10 cellular contexts compared by ENCODE assay signal in the genomic region with DNA sequence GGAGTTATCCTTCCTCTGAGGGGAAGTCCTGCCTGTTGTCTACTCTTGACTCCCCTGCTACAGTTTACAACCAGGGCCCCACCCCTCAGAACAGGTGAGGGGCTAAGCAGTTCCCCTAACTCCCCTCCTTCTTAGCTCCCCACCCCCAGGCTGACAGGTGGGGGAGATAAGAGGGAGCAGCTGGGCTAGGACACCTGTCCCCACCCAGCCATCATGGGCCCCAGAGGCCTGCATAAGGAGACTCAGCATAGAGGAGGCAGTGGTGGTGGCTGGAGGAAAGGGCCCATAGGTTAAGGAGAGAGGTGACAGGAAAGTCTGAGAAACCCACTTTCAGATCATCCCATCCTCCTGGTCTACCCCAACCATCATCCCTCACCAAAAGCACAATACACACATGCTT. TPM values are rescaled to one million over a fixed set of nuclear protein-coding genes. Genes with fewer than 3 reads are reported as not detected.
DNase-seq lines count a peak whose midpoint lies in the region; ATAC-seq and TF ChIP-seq lines count a peak whose summit lies in the region.
"Had no signal": no experiment of that assay in that cellular context is flagged by ENCODE, and none has a peak within 500 bp of the region (broad histone marks: within the 10 kb centered on the region; RNA-seq: fewer than 3 reads in every experiment).

No MANE protein-coding gene starts in this region.

- no peaks in the 10 kb centered on the region for H3K27me3 Mint-ChIP-seq in MCF 10A (ENCODE audit: insufficient read depth, unreplicated experiment)

- H3K4me3 Mint-ChIP-seq in stimulated activated effector memory CD8-positive, alpha-beta T cell treated with anti-CD3 and anti-CD28 coated beads, Interleukin-12 subunit alpha, Interleukin-12 subunit beta, amount 100 ng/mL, for 72 hours = peak overlapping the region; percentile 85
- no peak overlapping the region for H3K4me3 Mint-ChIP-seq in MCF 10A (ENCODE audit: unreplicated experiment)
- H3K4me3 Mint-ChIP-seq: nephron progenitor cell had no signal

- intact Hi-C loops in OCI-LY7 (cut with micrococcal nuclease; ENCODE audit: unreplicated experiment) (loop anchor here (5.0 to 10.0 kb wide), 3 partner anchors 156 to 1629 kb away; partner anchors contain the start of genes CCT3, SEMA4A and TSACC), MCF 10A (cut with micrococcal nuclease) (no loop called here)

- H3K79me2 ChIP-seq in OCI-LY7 (ENCODE audit: insufficient read depth, low read depth, low read length) = peaks cover 97% of the 10 kb centered on the region

- peak overlapping the region; percentile 32; the same call in 1 of the 2 replicates for H3K4me3 ChIP-seq in GM12864 (ENCODE audit: low read depth, low read length)
- peak overlapping the region; percentile 98 for H3K4me3 ChIP-seq in OCI-LY7 (ENCODE audit: low read depth, low read length, poor library complexity, severe bottlenecking)

- peak overlapping the region; percentile 91 for H3K4me2 ChIP-seq in OCI-LY7 (ENCODE audit: low read length)

- no peaks in the 10 kb centered on the region for H3K9me3 Mint-ChIP-seq in stimulated activated effector memory CD8-positive, alpha-beta T cell treated with anti-CD3 and anti-CD28 coated beads, Interleukin-12 subunit alpha, Interleukin-12 subunit beta, amount 100 ng/mL, for 72 hours
- no peaks in the 10 kb centered on the region for H3K9me3 Mint-ChIP-seq in MCF 10A (ENCODE audit: unreplicated experiment)
- H3K9me3 Mint-ChIP-seq: nephron progenitor cell had no signal

- CTCF ChIA-PET in OCI-LY7 (lab: Charles Lee; ENCODE audit: unreplicated experiment) = no interaction called here
- CTCF ChIA-PET in MCF 10A (lab: Yijun Ruan, JAX) = interaction anchor here (0.7 to 8.3 kb wide), 3 partner anchors 11 to 654 kb away, joined by 3 to 83 read pairs (median 3); no protein-coding TSS in a partner anchor

- H3K9me3 ChIP-seq in OCI-LY7 (ENCODE audit: low read length) = no peaks in the 10 kb centered on the region

- BruUV-seq in OCI-LY7 (replicated peaks; lab: Mats Ljungman, UMichigan) = no TSS peak
- no TSS peak for BruUV-seq in MCF 10A (replicated peaks; lab: Mats Ljungman, UMichigan)

- no peak overlapping the region for H2AFZ ChIP-seq in OCI-LY7 (ENCODE audit: low read length)

- no peak for ATAC-seq in stimulated activated effector memory CD8-positive, alpha-beta T cell treated with anti-CD3 and anti-CD28 coated beads, Interleukin-12 subunit alpha, Interleukin-12 subunit beta, amount 100 ng/mL, for 72 hours
- ATAC-seq in HG02623 (IDR thresholded peaks at IDR 0.05; ENCODE audit: unreplicated experiment) = no peak
- ATAC-seq in GM18517 (IDR thresholded peaks at IDR 0.05; ENCODE audit: unreplicated experiment) = no peak

- H4K20me1 ChIP-seq in OCI-LY7 (ENCODE audit: insufficient read depth, low read length) = no peaks in the 10 kb centered on the region

- POLR2A ChIA-PET in OCI-LY7 (lab: Charles Lee) = interaction anchor here (0.6 to 7.1 kb wide), 4 partner anchors 7 to 108 kb away, joined by 3 to 179 read pairs (median 4); partner anchors contain the start of genes GPATCH4 and MEF2D
- POLR2A ChIA-PET in MCF 10A (lab: Yijun Ruan, JAX) = no interaction called here

- H3K9me2 ChIP-seq in OCI-LY7 (ENCODE audit: insufficient read depth, low read length) = no peaks in the 10 kb centered on the region

- peaks cover 60% of the 10 kb centered on the region for H3K36me3 ChIP-seq in OCI-LY7 (ENCODE audit: insufficient read depth, low read length)

- peaks cover 65% of the 10 kb centered on the region for H3K36me3 Mint-ChIP-seq in stimulated activated effector memory CD8-positive, alpha-beta T cell treated with anti-CD3 and anti-CD28 coated beads, Interleukin-12 subunit alpha, Interleukin-12 subunit beta, amount 100 ng/mL, for 72 hours
- peaks cover 36% of the 10 kb centered on the region for H3K36me3 Mint-ChIP-seq in MCF 10A (ENCODE audit: insufficient read depth, unreplicated experiment)

- H3K27ac ChIP-seq in OCI-LY7 (ENCODE audit: low read depth, low read length, poor library complexity, severe bottlenecking) = peak overlapping the region; percentile 98

- no peak for DNase-seq in GM12864 (ENCODE audit: low read depth)
- peak; percentile 80 for DNase-seq in OCI-LY7 (ENCODE audit: low spot score)
- DNase-seq in germinal center (ENCODE audit: low spot score) = peak; percentile 26
- no peak for DNase-seq in stimulated activated effector memory CD8-positive, alpha-beta T cell treated with anti-CD3 and anti-CD28 coated beads, Interleukin-12 subunit alpha, Interleukin-12 subunit beta, amount 100 ng/mL, for 72 hours (ENCODE audit: low spot score in 2 of 2)
- no peak for DNase-seq in MCF 10A (ENCODE audit: unreplicated experiment)
- no peak for DNase-seq in NK-92 treated with Interleukin-12 subunit alpha and Interleukin-12 subunit beta, amount 100 ng/mL, for 24 hours (lab: John Stamatoyannopoulos, UW)
- DNase-seq: central memory CD4-positive, alpha-beta T cell; nephron progenitor cell had no signal

- H3K27ac Mint-ChIP-seq in stimulated activated effector memory CD8-positive, alpha-beta T cell treated with anti-CD3 and anti-CD28 coated beads, Interleukin-12 subunit alpha, Interleukin-12 subunit beta, amount 100 ng/mL, for 72 hours = peak overlapping the region; percentile 99
- H3K27ac Mint-ChIP-seq in MCF 10A (ENCODE audit: low read depth, unreplicated experiment) = no peak overlapping the region
- H3K27ac Mint-ChIP-seq: nephron progenitor cell had no signal

- no peak for TF ChIP-seq CTCF in GM12864 (IDR thresholded peaks at IDR 0.05; ENCODE audit: low read depth, low read length, missing control alignments)
- no peak for TF ChIP-seq CTCF in OCI-LY7 (conservative IDR thresholded peaks at IDR 0.05; ENCODE audit: low read length)
- TF ChIP-seq CTCF in MCF 10A (IDR thresholded peaks at IDR 0.05; ENCODE audit: unreplicated experiment) = no peak

- peaks cover 94% of the 10 kb centered on the region for H3K4me1 ChIP-seq in OCI-LY7 (ENCODE audit: insufficient read depth, low read length, poor library complexity, severe bottlenecking)

- peaks cover 99% of the 10 kb centered on the region for H3K4me1 Mint-ChIP-seq in stimulated activated effector memory CD8-positive, alpha-beta T cell treated with anti-CD3 and anti-CD28 coated beads, Interleukin-12 subunit alpha, Interleukin-12 subunit beta, amount 100 ng/mL, for 72 hours
- H3K4me1 Mint-ChIP-seq in MCF 10A (ENCODE audit: insufficient read depth, unreplicated experiment) = peaks cover 91% of the 10 kb centered on the region

RNA-seq across cellular contexts. Expression of gene MEF2D, which starts 6.8 kb away (rescaled TPM):
- 23.4 and 42.7 TPM in 2 replicates for total RNA-seq in OCI-LY7 (2014; rRNA removed; shearing (Covaris generic))
- total RNA-seq in OCI-LY7 (2022) (92.3 and 101 TPM in 2 replicates), MCF 10A (2022) (113 and 131 TPM in 2 replicates)

Comparison
In these comparisons a context has a peak if more than half of its experiments do, and no peak if none do; other contexts are left out.
1. DNase-seq: peak in OCI-LY7 (single experiment) and germinal center (single experiment); none in GM12864 (single experiment), stimulated activated effector memory CD8-positive, alpha-beta T cell treated with anti-CD3 and anti-CD28 coated beads, Interleukin-12 subunit alpha, Interleukin-12 subunit beta, amount 100 ng/mL, for 72 hours (0 of 2), MCF 10A (single experiment) and NK-92 treated with Interleukin-12 subunit alpha and Interleukin-12 subunit beta, amount 100 ng/mL, for 24 hours (single experiment).